1 cellular context compared by ENCODE assay signal in genomic region chr7:4786015-4786414, GRCh38.
TF ChIP-seq lines count a peak whose summit lies in the region.

No MANE protein-coding gene starts in this region.

TF ChIP-seq in HepG2, 621 proteins besides CTCF, POLR2A, EP300 and RAD21:
- TF ChIP-seq IKZF4 (CRISPR knock-in tag; IDR thresholded peaks at IDR 0.05; ENCODE audit: borderline replicate concordance, low read depth, not compliant biosample characterization) (no peak), GABPA (IDR thresholded peaks at IDR 0.05; ENCODE audit: low read depth, low read length) (no peak), GABPA (CRISPR knock-in tag; IDR thresholded peaks at IDR 0.05; ENCODE audit: low read depth) (no peak), CREB1 (IDR thresholded peaks at IDR 0.05) (no peak), CREB1 (CRISPR knock-in tag; IDR thresholded peaks at IDR 0.05) (no peak)
TF ChIP-seq in HepG2: peak in this region for 0.
